ENCODE assay signal across 9 cellular contexts in the genomic region with DNA sequence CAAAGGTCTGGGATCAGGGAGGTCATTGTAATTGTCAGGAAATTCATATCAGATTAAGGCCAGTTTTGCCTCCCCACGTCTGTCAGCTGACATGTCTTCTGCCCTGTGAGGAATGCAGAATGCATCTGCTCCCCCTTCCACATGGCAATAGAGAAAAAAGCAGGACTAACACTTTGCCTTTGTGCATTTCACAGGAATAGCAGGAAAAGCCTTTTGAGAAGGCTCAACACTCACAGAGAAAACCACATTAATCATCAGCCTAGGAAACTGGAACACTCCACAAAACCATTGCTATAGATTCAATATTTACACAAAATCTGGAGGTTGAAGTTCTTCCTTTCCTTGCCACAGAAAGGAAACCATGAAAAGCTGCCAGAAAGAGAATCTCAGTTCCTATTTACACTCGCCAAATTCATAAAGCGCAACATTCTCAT.
DNase-seq lines count a peak whose midpoint lies in the region; ATAC-seq, FAIRE-seq and TF ChIP-seq lines count a peak whose summit lies in the region.
"Had no signal": no experiment of that assay in that cellular context is flagged by ENCODE, and none has a peak within 500 bp of the region (broad histone marks: within the 10 kb centered on the region; RNA-seq: fewer than 3 reads in every experiment).

No MANE protein-coding gene starts in this region.

- H3K9me3 Mint-ChIP-seq in CD4-positive, alpha-beta T cell, result no peaks in the 10 kb centered on the region

- intact Hi-C loops in CD4-positive, alpha-beta T cell (cut with DNase I, micrococcal nuclease), result loop anchor here in 1 of 2 experiments (10.0 kb wide), 1 partner anchor 164 kb away; the partner anchor contains the start of gene HES1

- H3K27ac Mint-ChIP-seq in CD4-positive, alpha-beta T cell, result no peak overlapping the region
- H3K27ac Mint-ChIP-seq: immature natural killer cell had no signal

- H3K4me1 ChIP-seq in Loucy (ENCODE audit: insufficient read depth, low read length, poor library complexity, severe bottlenecking), result peaks cover 51% of the 10 kb centered on the region
- H3K4me1 ChIP-seq in SK-N-SH (ENCODE audit: control insufficient read depth in 1 of 2, insufficient read depth in 2 of 2, low read depth in 1 of 2, low read length in 1 of 2), result no peaks in the 10 kb centered on the region; a peak in 1 of 4 replicates

- peaks cover 10% of the 10 kb centered on the region for H3K27me3 ChIP-seq in CD4-positive, alpha-beta T cell (ENCODE audit: control insufficient read depth, insufficient read depth, low read length)
- H3K27me3 ChIP-seq in Loucy (ENCODE audit: insufficient read depth, low read length, poor library complexity, severe bottlenecking) (no peaks in the 10 kb centered on the region), SK-N-SH (ENCODE audit: insufficient read depth) (no peaks in the 10 kb centered on the region; the same call in 1 of the 2 replicates)

- no peaks in the 10 kb centered on the region for H3K36me3 Mint-ChIP-seq in CD4-positive, alpha-beta T cell (ENCODE audit: low read depth)
- H3K36me3 Mint-ChIP-seq: immature natural killer cell had no signal

- H4K20me1 ChIP-seq in Loucy (ENCODE audit: insufficient read depth, low read length, poor library complexity, severe bottlenecking), result no peaks in the 10 kb centered on the region
- no peaks in the 10 kb centered on the region for H4K20me1 ChIP-seq in SK-N-SH (ENCODE audit: insufficient read depth)

- DNase-seq in CD4-positive, alpha-beta T cell, result no peak
- DNase-seq in foreskin melanocyte, result peak; percentile 96
- DNase-seq in LoVo (ENCODE audit: low spot score), result no peak
- no peak for DNase-seq in SK-N-SH
- no peak for DNase-seq in frontal cortex (ENCODE audit: low spot score in 2 of 2)
- DNase-seq: immature natural killer cell had no signal

- no peak for TF ChIP-seq EP300 in SK-N-SH (IDR thresholded peaks at IDR 0.05; ENCODE audit: borderline replicate concordance in 1 of 2, low read depth in 1 of 2, low read length in 1 of 2)

- no peaks in the 10 kb centered on the region for H3K9me2 ChIP-seq in Loucy (replicated peaks; ENCODE audit: low read depth, low read length)
- H3K9me2 ChIP-seq in SK-N-SH, result no peaks in the 10 kb centered on the region

- H3K9me3 ChIP-seq in CD4-positive, alpha-beta T cell (ENCODE audit: control insufficient read depth, low read length), result no peaks in the 10 kb centered on the region
- H3K9me3 ChIP-seq in Loucy (ENCODE audit: insufficient read depth, low read depth, low read length) (no peaks in the 10 kb centered on the region), SK-N-SH (no peaks in the 10 kb centered on the region)

- H3K4me3 ChIP-seq in Loucy (ENCODE audit: low read length, poor library complexity, severe bottlenecking) (no peak overlapping the region), SK-N-SH (ENCODE audit: low read depth in 2 of 2, low read length in 1 of 2) (no peak overlapping the region)

- FAIRE-seq in frontal cortex (lab: Jason Lieb, UNC), result no peak

- H3K4me3 Mint-ChIP-seq in CD4-positive, alpha-beta T cell, result peak overlapping the region; percentile 23
- H3K4me3 Mint-ChIP-seq: immature natural killer cell had no signal

- H3K4me2 ChIP-seq in Loucy (ENCODE audit: low read depth, low read length, poor library complexity, severe bottlenecking) (peak overlapping the region; percentile 41), SK-N-SH (no peak overlapping the region)

- H3K9ac ChIP-seq in Loucy (ENCODE audit: low read depth, low read length, poor library complexity, severe bottlenecking) (no peak overlapping the region), SK-N-SH (no peak overlapping the region)

- H3K27ac ChIP-seq in CD4-positive, alpha-beta T cell (ENCODE audit: low read depth, low read length), result no peak overlapping the region
- H3K27ac ChIP-seq in SK-N-SH (ENCODE audit: low read depth in 2 of 2, low read length in 1 of 2), result no peak overlapping the region

- ATAC-seq in CD4-positive, alpha-beta T cell (ENCODE audit: poor library complexity), result no peak
- ATAC-seq in GM21390 (IDR thresholded peaks at IDR 0.05; ENCODE audit: unreplicated experiment) (peak; percentile 45), SK-N-SH treated with all-trans-retinoic acid at 6 μM for 48 hours (no peak)

- CTCF ChIA-PET in CD4-positive, alpha-beta T cell (lab: Charles Lee), result no interaction called here
- CTCF ChIA-PET in SK-N-SH (lab: Yijun Ruan, JAX), result interaction anchor here (0.6 to 3.1 kb wide), 15 partner anchors 10 to 345 kb away, joined by 3 to 19 read pairs (median 3); partner anchors contain the start of gene HES1

- POLR2A ChIA-PET in CD4-positive, alpha-beta T cell (lab: Charles Lee), result no interaction called here
- POLR2A ChIA-PET in SK-N-SH (lab: Yijun Ruan, JAX), result no interaction called here

- H3K27me3 Mint-ChIP-seq in CD4-positive, alpha-beta T cell, result peaks cover 27% of the 10 kb centered on the region

- H3K36me3 ChIP-seq in Loucy (ENCODE audit: insufficient read depth, low read length) (no peaks in the 10 kb centered on the region), SK-N-SH (replicated peaks in 1 of 2; ENCODE audit: control insufficient read depth in 1 of 2, insufficient read depth in 2 of 2, low read length in 1 of 2) (no peaks in the 10 kb centered on the region)

- TF ChIP-seq RAD21 in SK-N-SH (IDR thresholded peaks at IDR 0.05; ENCODE audit: low read length), result no peak

- no peak overlapping the region for H2AFZ ChIP-seq in Loucy (ENCODE audit: low read length)
- no peak overlapping the region for H2AFZ ChIP-seq in SK-N-SH (ENCODE audit: low read depth)

- 65% methylated on average over 3 of the region's 3 CpGs for WGBS in SK-N-SH (ENCODE audit: low lambda C conversion rate)

- no peak for TF ChIP-seq CTCF in CD4-positive, alpha-beta T cell (IDR thresholded peaks at IDR 0.05)
- no peak for TF ChIP-seq CTCF in Loucy (conservative IDR thresholded peaks at IDR 0.05; ENCODE audit: low read length)
- no peak for TF ChIP-seq CTCF in SK-N-SH (IDR thresholded peaks at IDR 0.05)

- H3K79me2 ChIP-seq in Loucy (ENCODE audit: insufficient read depth, low read length) (no peaks in the 10 kb centered on the region), SK-N-SH (ENCODE audit: insufficient read depth) (no peaks in the 10 kb centered on the region)

- peaks cover 34% of the 10 kb centered on the region for H3K4me1 Mint-ChIP-seq in CD4-positive, alpha-beta T cell (ENCODE audit: low read depth)
- H3K4me1 Mint-ChIP-seq: immature natural killer cell had no signal

- no peaks in the 10 kb centered on the region; the same call in 1 of the 2 replicates for H3F3A ChIP-seq in Loucy (ENCODE audit: low read depth)
- no peaks in the 10 kb centered on the region for H3F3A ChIP-seq in SK-N-SH (replicated peaks; ENCODE audit: insufficient read depth)

TF ChIP-seq in SK-N-SH, 30 proteins besides CTCF, POLR2A, EP300 and RAD21 (continues in another document):
- TF ChIP-seq FOXJ3 (CRISPR knock-in tag; IDR thresholded peaks at IDR 0.05) (no peak), SMC3 (IDR thresholded peaks at IDR 0.05; ENCODE audit: low read depth, low read length) (no peak), NFIC (IDR thresholded peaks at IDR 0.05; ENCODE audit: borderline replicate concordance) (no peak), FOSL2 (IDR thresholded peaks at IDR 0.05; ENCODE audit: borderline replicate concordance, low read depth) (no peak)
- TF ChIP-seq, protein P1, sequence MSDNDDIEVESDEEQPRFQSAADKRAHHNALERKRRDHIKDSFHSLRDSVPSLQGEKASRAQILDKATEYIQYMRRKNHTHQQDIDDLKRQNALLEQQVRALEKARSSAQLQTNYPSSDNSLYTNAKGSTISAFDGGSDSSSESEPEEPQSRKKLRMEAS (IDR thresholded peaks at IDR 0.05; ENCODE audit: low read depth), result no peak
- TF ChIP-seq, protein P2, sequence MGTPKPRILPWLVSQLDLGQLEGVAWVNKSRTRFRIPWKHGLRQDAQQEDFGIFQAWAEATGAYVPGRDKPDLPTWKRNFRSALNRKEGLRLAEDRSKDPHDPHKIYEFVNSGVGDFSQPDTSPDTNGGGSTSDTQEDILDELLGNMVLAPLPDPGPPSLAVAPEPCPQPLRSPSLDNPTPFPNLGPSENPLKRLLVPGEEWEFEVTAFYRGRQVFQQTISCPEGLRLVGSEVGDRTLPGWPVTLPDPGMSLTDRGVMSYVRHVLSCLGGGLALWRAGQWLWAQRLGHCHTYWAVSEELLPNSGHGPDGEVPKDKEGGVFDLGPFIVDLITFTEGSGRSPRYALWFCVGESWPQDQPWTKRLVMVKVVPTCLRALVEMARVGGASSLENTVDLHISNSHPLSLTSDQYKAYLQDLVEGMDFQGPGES (IDR thresholded peaks at IDR 0.05; ENCODE audit: low read depth, low read length), result no peak

TF ChIP-seq in SK-N-SH treated with all-trans-retinoic acid at 6 μM for 48 hours, 23 proteins besides CTCF, POLR2A, EP300 and RAD21 (continues in another document):
- TF ChIP-seq TOX (CRISPR knock-in tag; IDR thresholded peaks at IDR 0.05; ENCODE audit: borderline replicate concordance) (no peak), PPARA (CRISPR knock-in tag; IDR thresholded peaks at IDR 0.05; ENCODE audit: borderline replicate concordance) (no peak), ISL1 (CRISPR knock-in tag; IDR thresholded peaks at IDR 0.05) (no peak), OSR1 (CRISPR knock-in tag; IDR thresholded peaks at IDR 0.05) (no peak), ZFP3 (CRISPR knock-in tag; IDR thresholded peaks at IDR 0.05) (no peak), ZNF565 (CRISPR knock-in tag; conservative IDR thresholded peaks at IDR 0.05; ENCODE audit: low read depth) (no peak), TSHZ2 (CRISPR knock-in tag; IDR thresholded peaks at IDR 0.05) (no peak), ZNF70 (CRISPR knock-in tag; IDR thresholded peaks at IDR 0.05) (no peak), SNAI2 (CRISPR knock-in tag; IDR thresholded peaks at IDR 0.05) (no peak)
